In genomic region chr15:85028416-85028815, GRCh38 we compare ENCODE assay signal across 23 cellular contexts. TPM values are rescaled to one million over a fixed set of nuclear protein-coding genes. Genes with fewer than 3 reads are reported as not detected.
DNase-seq lines count a peak whose midpoint lies in the region; ATAC-seq and TF ChIP-seq lines count a peak whose summit lies in the region.
"Had no signal": no experiment of that assay in that cellular context is flagged by ENCODE, and none has a peak within 500 bp of the region (broad histone marks: within the 10 kb centered on the region; RNA-seq: fewer than 3 reads in every experiment).

No MANE protein-coding gene starts in this region.

- H3K9ac ChIP-seq in subcutaneous abdominal adipose tissue (ENCODE audit: low read length in 5 of 5) = no peak overlapping the region

- H3K4me3 Mint-ChIP-seq in CD4-positive, alpha-beta T cell = no peak overlapping the region
- no peak overlapping the region for H3K4me3 Mint-ChIP-seq in endothelial cell (ENCODE audit: unreplicated experiment)

- H3K4me1 ChIP-seq in subcutaneous abdominal adipose tissue (ENCODE audit: control insufficient read depth in 5 of 5, insufficient read depth in 5 of 5, low read length in 5 of 5) = peaks cover 7 to 68% (median 53%) of the 10 kb centered on the region in 5 donors

- no peaks in the 10 kb centered on the region for H3K27me3 ChIP-seq in CD4-positive, alpha-beta T cell (ENCODE audit: control insufficient read depth, insufficient read depth, low read length)
- no peaks in the 10 kb centered on the region for H3K27me3 ChIP-seq in subcutaneous abdominal adipose tissue (ENCODE audit: control insufficient read depth in 5 of 5, insufficient read depth in 4 of 5, low read length in 5 of 5)

- no peak overlapping the region for H3K4me3 ChIP-seq in subcutaneous abdominal adipose tissue (ENCODE audit: low read depth in 1 of 5, low read length in 5 of 5)
- H3K4me3 ChIP-seq: PC-9, SK-N-MC had no signal

- TF ChIP-seq CTCF in CD4-positive, alpha-beta T cell (IDR thresholded peaks at IDR 0.05) = no peak
- TF ChIP-seq CTCF in endothelial cell (IDR thresholded peaks at IDR 0.05; ENCODE audit: unreplicated experiment) = no peak

- POLR2A ChIA-PET in CD4-positive, alpha-beta T cell (lab: Charles Lee) = interaction anchor here (4.3 kb wide), 1 partner anchor 48 kb away, joined by 30 read pairs; the partner anchor contains the start of gene PDE8A

- H3K27me3 Mint-ChIP-seq in CD4-positive, alpha-beta T cell = no peaks in the 10 kb centered on the region
- peaks cover under 1% of the 10 kb centered on the region for H3K27me3 Mint-ChIP-seq in endothelial cell (ENCODE audit: unreplicated experiment)

- intact Hi-C loops in CD4-positive, alpha-beta T cell (cut with DNase I, micrococcal nuclease) = no loop called here

- no peaks in the 10 kb centered on the region for H3K36me3 Mint-ChIP-seq in CD4-positive, alpha-beta T cell (ENCODE audit: low read depth)
- peaks cover 3% of the 10 kb centered on the region for H3K36me3 Mint-ChIP-seq in endothelial cell (ENCODE audit: low read depth, unreplicated experiment)

- CTCF ChIA-PET in CD4-positive, alpha-beta T cell (lab: Charles Lee) = interaction anchor here (1.0 to 1.8 kb wide), 2 partner anchors 14 to 18 kb away, joined by 3 to 7 read pairs; no protein-coding TSS in a partner anchor

- no peaks in the 10 kb centered on the region for H3K9me3 Mint-ChIP-seq in CD4-positive, alpha-beta T cell
- no peaks in the 10 kb centered on the region for H3K9me3 Mint-ChIP-seq in endothelial cell (ENCODE audit: unreplicated experiment)

- no peak overlapping the region for H3K27ac ChIP-seq in CD4-positive, alpha-beta T cell (ENCODE audit: low read depth, low read length)
- peak overlapping the region; percentile 62 for H3K27ac ChIP-seq in subcutaneous abdominal adipose tissue (ENCODE audit: low read depth, low read length)
- H3K27ac ChIP-seq: C4-2B, PC-9, SK-N-MC had no signal

- DNase-seq in CD4-positive, alpha-beta T cell = no peak
- peak; percentile 76 for DNase-seq in NCI-H82 treated with DMSO at 0.1 percent for 48 hours (lab: John Stamatoyannopoulos, UW; ENCODE audit: unreplicated experiment)
- DNase-seq in endothelial cell (ENCODE audit: low spot score) = no peak
- no peak for DNase-seq in NCI-H1417 (lab: John Stamatoyannopoulos, UW)
- no peak for DNase-seq in dedifferentiated amniotic fluid mesenchymal stem cell (ENCODE audit: extremely low spot score)
- DNase-seq in activated CD4-positive, alpha-beta T cell treated with anti-CD3 and anti-CD28 coated beads, Interleukin-2, amount 50 U/mL, for 4 hours = no peak
- DNase-seq: DMS53, GDM1, KBM-7, NCI-H1092 treated with DMSO at 0.1 percent for 48 hours, NCI-H1694, NCI-H2081 treated with DMSO at 0.1 percent for 48 hours, NCI-H2171 treated with DMSO at 0.1 percent for 48 hours, NCI-H446, NCI-H69, PC-9, RPMI8226, SHP77, SW 1271 had no signal

- no peaks in the 10 kb centered on the region for H3K36me3 ChIP-seq in subcutaneous abdominal adipose tissue (ENCODE audit: control insufficient read depth in 5 of 5, insufficient read depth in 5 of 5, low read length in 5 of 5)

- H3K9me3 ChIP-seq in CD4-positive, alpha-beta T cell (ENCODE audit: control insufficient read depth, low read length) = no peaks in the 10 kb centered on the region
- H3K9me3 ChIP-seq in subcutaneous abdominal adipose tissue (ENCODE audit: control insufficient read depth in 5 of 5, low read length in 5 of 5) = no peaks in the 10 kb centered on the region

- H3K4me1 Mint-ChIP-seq in CD4-positive, alpha-beta T cell (ENCODE audit: low read depth) = peaks cover 82% of the 10 kb centered on the region
- peaks cover 87% of the 10 kb centered on the region for H3K4me1 Mint-ChIP-seq in endothelial cell (ENCODE audit: unreplicated experiment)

- peak overlapping the region; percentile 37 for H3K27ac Mint-ChIP-seq in CD4-positive, alpha-beta T cell
- peak overlapping the region; percentile 99 for H3K27ac Mint-ChIP-seq in endothelial cell (ENCODE audit: unreplicated experiment)

- ATAC-seq in CD4-positive, alpha-beta T cell (ENCODE audit: poor library complexity) = no peak
- no peak for ATAC-seq in HG02981 (IDR thresholded peaks at IDR 0.05; ENCODE audit: unreplicated experiment)

RNA-seq across cellular contexts. Expression of gene PDE8A, which starts 46.8 kb away (rescaled TPM):
- total RNA-seq in CD4-positive, alpha-beta T cell = 10 to 100 TPM; 29.8 to 34.3 TPM
- total RNA-seq in endothelial cell (ENCODE audit: unreplicated experiment) = 43.4 TPM
